In the genomic region with DNA sequence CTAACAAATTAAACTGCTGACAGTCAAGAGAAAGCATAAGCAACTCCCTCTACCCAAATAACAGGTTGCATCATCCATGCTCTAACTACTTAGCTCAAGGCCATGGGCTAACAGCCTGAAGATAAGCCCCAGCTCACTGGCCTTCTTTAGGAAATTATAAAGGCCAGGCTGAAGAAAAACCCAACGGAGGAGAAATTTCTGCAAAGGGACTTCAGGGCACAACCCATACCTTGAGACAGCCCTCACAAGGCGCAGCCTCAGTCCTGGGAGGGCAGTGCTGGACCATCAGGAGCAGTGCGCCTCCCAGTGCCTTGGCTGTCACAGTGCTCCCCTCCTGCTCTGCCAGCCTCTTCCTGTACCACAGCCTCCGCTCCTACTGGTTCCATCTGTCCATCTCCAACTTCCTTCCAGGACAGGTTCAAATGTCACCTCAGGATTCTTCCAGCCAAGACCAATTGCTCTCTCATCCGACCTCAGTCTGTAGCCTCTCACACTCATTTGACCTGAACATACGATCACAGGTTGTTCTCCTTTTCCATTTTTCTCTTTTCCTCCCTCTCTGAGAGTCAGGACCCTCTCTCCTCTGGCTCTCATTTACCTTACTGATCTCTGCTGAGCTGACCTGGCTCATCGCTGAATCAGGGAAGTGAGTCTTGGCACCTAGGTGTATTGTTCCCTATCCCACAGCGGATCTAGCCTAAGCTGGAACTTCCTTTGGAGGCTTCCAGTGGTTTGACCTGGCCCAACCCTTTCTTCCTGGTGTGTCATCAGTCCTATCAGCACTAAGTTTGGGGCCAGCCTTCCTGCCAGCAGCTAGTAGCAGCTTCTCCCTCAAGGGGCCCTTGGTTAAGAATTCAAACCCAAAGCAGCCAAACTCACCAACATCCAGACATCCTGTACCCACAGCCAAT, we compare ENCODE assay signal across 8 cellular contexts. TPM values are rescaled to one million over a fixed set of nuclear protein-coding genes. Genes with fewer than 3 reads are reported as not detected.
A peak's percentile ranks its signal among the peaks of the same experiment; 100 is the strongest.
DNase-seq lines count a peak whose midpoint lies in the region; ATAC-seq and TF ChIP-seq lines count a peak whose summit lies in the region.

No MANE protein-coding gene starts in this region.

- intact Hi-C loops in CD8-positive, alpha-beta T cell (cut with DNase I, micrococcal nuclease), result loop anchor here in 1 of 2 experiments (2.0 to 5.0 kb wide), 2 partner anchors 211 to 869 kb away; a partner anchor contains a TSS

- no peak for ATAC-seq in CD8-positive, alpha-beta T cell
- no peak for ATAC-seq in HG03108 (IDR thresholded peaks at IDR 0.05; ENCODE audit: unreplicated experiment)

- peaks cover 57% of the 10 kb centered on the region for H3K4me1 Mint-ChIP-seq in CD8-positive, alpha-beta T cell (ENCODE audit: low read depth)

- no peak overlapping the region for H3K27ac Mint-ChIP-seq in CD8-positive, alpha-beta T cell

- no peak overlapping the region for H3K4me3 ChIP-seq in CD8-positive, alpha-beta T cell (ENCODE audit: low read depth, low read length)
- H3K4me3 ChIP-seq in cardiac fibroblast (replicated peaks in 1 of 2; ENCODE audit: low read depth in 2 of 2, low read length in 2 of 2) (peak overlapping the region; percentile 97 to 98), mucosa of stomach (ENCODE audit: low read length) (peak overlapping the region; percentile 73), SJCRH30 (no peak overlapping the region)

- no peaks in the 10 kb centered on the region for H3K9me3 ChIP-seq in CD8-positive, alpha-beta T cell (ENCODE audit: low read length)
- H3K9me3 ChIP-seq in mucosa of stomach (ENCODE audit: control insufficient read depth, low read length) (no peaks in the 10 kb centered on the region), SJCRH30 (replicated peaks) (no peaks in the 10 kb centered on the region)

- no peak for DNase-seq in CD8-positive, alpha-beta T cell
- DNase-seq in LHCN-M2 (ENCODE audit: low read depth), result peak; percentile 70
- peak; percentile 67 to 71 for DNase-seq in cardiac fibroblast (ENCODE audit: low read depth in 2 of 2)
- DNase-seq in SHP77 treated with DMSO at 0.1 percent for 48 hours (lab: John Stamatoyannopoulos, UW), result no peak
- no peak for DNase-seq in SJCRH30
- DNase-seq in stimulated activated CD4-positive, alpha-beta T cell treated with anti-CD3 and anti-CD28 coated beads, Interleukin-15, amount 100 ng/mL, for 24 hours, result no peak

- H3K9me3 Mint-ChIP-seq in CD8-positive, alpha-beta T cell, result no peaks in the 10 kb centered on the region

- H3K36me3 ChIP-seq in CD8-positive, alpha-beta T cell (ENCODE audit: insufficient read depth, low read length), result peaks cover 12% of the 10 kb centered on the region
- peaks cover 6% of the 10 kb centered on the region for H3K36me3 ChIP-seq in mucosa of stomach (ENCODE audit: control insufficient read depth, insufficient read depth, low read length)
- H3K36me3 ChIP-seq in SJCRH30, result peaks cover 17% of the 10 kb centered on the region

- H3K4me1 ChIP-seq in CD8-positive, alpha-beta T cell (ENCODE audit: insufficient read depth, low read length), result peaks cover 37% of the 10 kb centered on the region
- H3K4me1 ChIP-seq in mucosa of stomach (ENCODE audit: control insufficient read depth, insufficient read depth, low read length) (peaks cover 31% of the 10 kb centered on the region), SJCRH30 (peaks cover 9% of the 10 kb centered on the region; the same call in 1 of the 2 replicates)

- peak overlapping the region; percentile 89 for H3K4me3 Mint-ChIP-seq in CD8-positive, alpha-beta T cell

- no peak overlapping the region for H3K9ac ChIP-seq in mucosa of stomach (ENCODE audit: low read length)

- no peak for TF ChIP-seq CTCF in CD8-positive, alpha-beta T cell (IDR thresholded peaks at IDR 0.05)
- TF ChIP-seq CTCF in cardiac fibroblast (IDR thresholded peaks at IDR 0.05; ENCODE audit: low read depth, low read length), result peak; percentile 6

- CTCF ChIA-PET in CD8-positive, alpha-beta T cell (lab: Charles Lee), result no interaction called here

- no peaks in the 10 kb centered on the region for H3K27me3 Mint-ChIP-seq in CD8-positive, alpha-beta T cell (ENCODE audit: low read depth)

- POLR2A ChIA-PET in CD8-positive, alpha-beta T cell (lab: Charles Lee), result no interaction called here

- H3K27ac ChIP-seq in CD8-positive, alpha-beta T cell (ENCODE audit: low read depth, low read length), result no peak overlapping the region
- H3K27ac ChIP-seq in SJCRH30, result no peak overlapping the region

- H3K36me3 Mint-ChIP-seq in CD8-positive, alpha-beta T cell, result peaks cover 38% of the 10 kb centered on the region

- no peaks in the 10 kb centered on the region for H3K27me3 ChIP-seq in CD8-positive, alpha-beta T cell (ENCODE audit: insufficient read depth, low read length)
- H3K27me3 ChIP-seq in mucosa of stomach (ENCODE audit: control insufficient read depth, insufficient read depth, low read length), result no peaks in the 10 kb centered on the region
- H3K27me3 ChIP-seq in SJCRH30, result no peaks in the 10 kb centered on the region

RNA-seq across cellular contexts. Expression of a gene that starts 1.9 kb away (rescaled TPM):
- total RNA-seq in CD8-positive, alpha-beta T cell, result 10 to 100 TPM; 35.5 to 40.3 TPM
- 219 and 228 TPM in 2 replicates for total RNA-seq in LHCN-M2 (2014; rRNA removed)
- polyA plus RNA-seq in LHCN-M2 (2012), result 85.9 TPM
- total RNA-seq in SJCRH30 (2014; rRNA removed; shearing (Covaris generic)), result 109 and 113 TPM in 2 replicates

RNA-seq across cellular contexts. Expression of a gene that starts 27.3 kb away (rescaled TPM):
- total RNA-seq in CD8-positive, alpha-beta T cell, result 10 to 100 TPM; 53.7 to 53.8 TPM
- 12.9 and 15.0 TPM in 2 replicates for total RNA-seq in LHCN-M2 (2014; rRNA removed)
- 12.6 TPM for polyA plus RNA-seq in LHCN-M2 (2012)
- total RNA-seq in SJCRH30 (2014; rRNA removed; shearing (Covaris generic)), result 9.1 and 10.4 TPM in 2 replicates

Comparison
In these comparisons a context has a peak if more than half of its experiments do, and no peak if none do; other contexts are left out.
1. DNase-seq: peak in LHCN-M2 (single experiment) and cardiac fibroblast (2 of 2); none in CD8-positive, alpha-beta T cell (0 of 7), SHP77 treated with DMSO at 0.1 percent for 48 hours (single experiment), SJCRH30 (0 of 2) and stimulated activated CD4-positive, alpha-beta T cell treated with anti-CD3 and anti-CD28 coated beads, Interleukin-15, amount 100 ng/mL, for 24 hours (single experiment).
2. H3K4me3 ChIP-seq: peak in cardiac fibroblast (2 of 2) and mucosa of stomach (single experiment); none in CD8-positive, alpha-beta T cell (single experiment) and SJCRH30 (single experiment).